ENCODE assay signal across 19 cellular contexts in the genomic region with DNA sequence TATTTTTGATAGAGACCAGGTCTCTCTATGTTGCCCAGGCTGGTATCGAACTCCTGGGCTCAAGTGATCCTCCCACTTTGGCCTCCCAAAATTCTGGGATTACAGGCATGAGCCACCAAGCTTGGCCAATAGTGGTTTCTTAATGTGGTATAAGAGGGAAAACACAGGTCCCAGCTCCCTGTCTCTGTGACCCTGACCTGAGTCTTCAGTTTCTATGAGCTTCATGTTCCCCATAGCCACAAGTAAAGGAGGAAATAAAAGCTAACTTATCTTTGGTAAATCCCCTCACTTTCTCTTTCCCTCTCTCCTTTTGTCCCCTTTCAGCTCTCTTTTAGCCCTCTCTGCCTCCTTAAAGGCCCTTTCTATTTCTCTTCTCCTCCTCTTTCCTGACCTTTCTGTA. TPM values are rescaled to one million over a fixed set of nuclear protein-coding genes. Genes with fewer than 3 reads are reported as not detected.
A peak's percentile ranks its signal among the peaks of the same experiment; 100 is the strongest.
DNase-seq lines count a peak whose midpoint lies in the region; ATAC-seq, FAIRE-seq and TF ChIP-seq lines count a peak whose summit lies in the region.
"Had no signal": no experiment of that assay in that cellular context is flagged by ENCODE, and none has a peak within 500 bp of the region (broad histone marks: within the 10 kb centered on the region; RNA-seq: fewer than 3 reads in every experiment).

No MANE protein-coding gene starts in this region.

- TF ChIP-seq POLR2A in A549 (IDR thresholded peaks at IDR 0.05; ENCODE audit: low read length) = no peak

- H3K4me3 ChIP-seq in A549 = no peak overlapping the region
- no peak overlapping the region for H3K4me3 ChIP-seq in BE2C (ENCODE audit: low read depth, low read length)
- H3K4me3 ChIP-seq: mucosa of descending colon, tibial artery had no signal

- no peak for TF ChIP-seq EP300 in A549 (IDR thresholded peaks at IDR 0.05)

- DNase-seq in A549 (ENCODE audit: low read depth in 1 of 2, low spot score in 1 of 2) (no peak), OCI-M1 (lab: John Stamatoyannopoulos, UW) (peak; percentile 74), NCI-H345 treated with DMSO at 0.1 percent for 48 hours (lab: John Stamatoyannopoulos, UW; ENCODE audit: unreplicated experiment) (no peak), DMS 273 (lab: John Stamatoyannopoulos, UW; ENCODE audit: unreplicated experiment) (no peak), BE2C (no peak)
- no peak for DNase-seq in stimulated activated CD4-positive, alpha-beta T cell treated with anti-CD3 and anti-CD28 coated beads, Interleukin-12 subunit alpha, Interleukin-12 subunit beta, amount 100 ng/mL, for 4 hours
- DNase-seq: activated CD4-positive, alpha-beta T cell treated with anti-CD3 and anti-CD28 coated beads, Interleukin-2, amount 50 U/mL, for 4 hours; amniotic stem cell; CD4-positive, alpha-beta T cell; H9; mucosa of descending colon; NCI-H1930; NCI-H510A; stimulated activated CD4-positive, alpha-beta T cell treated with anti-CD3 and anti-CD28 coated beads, Interleukin-4, amount 100 ng/mL, for 1 hour; stimulated activated CD8-positive, alpha-beta memory T cell treated with anti-CD3 and anti-CD28 coated beads, Interleukin-4, amount 100 ng/mL, for 48 hours; tibial artery had no signal

- peaks cover 7% of the 10 kb centered on the region for H3K36me3 ChIP-seq in BE2C
- H3K36me3 ChIP-seq: tibial artery had no signal

- H3K4me1 ChIP-seq in A549 (peaks cover 56% of the 10 kb centered on the region), BE2C (peaks cover 8% of the 10 kb centered on the region; the same call in 1 of the 2 replicates)
- H3K4me1 ChIP-seq: tibial artery had no signal

- H3K27ac ChIP-seq in A549 = peak overlapping the region; percentile 25 to 53; a peak in 4 of 6 replicates
- H3K27ac ChIP-seq: tibial artery had no signal

- CTCF ChIA-PET in A549 (lab: Yijun Ruan, JAX) = interaction anchor here (0.9 to 1.3 kb wide), 2 partner anchors 23 to 61 kb away, joined by 4 to 5 read pairs; no protein-coding TSS in a partner anchor

- POLR2A ChIA-PET in A549 (lab: Yijun Ruan, JAX) = no interaction called here

- no peak for ATAC-seq in A549
- ATAC-seq in GM19452 (IDR thresholded peaks at IDR 0.05; ENCODE audit: unreplicated experiment) = peak; percentile 51
- peak; percentile 49 for ATAC-seq in HG02759 (IDR thresholded peaks at IDR 0.05; ENCODE audit: unreplicated experiment)
- ATAC-seq: mucosa of descending colon, sciatic nerve had no signal

- no peak for TF ChIP-seq RAD21 in A549 (conservative IDR thresholded peaks at IDR 0.05 in 1 of 2, IDR thresholded peaks at IDR 0.05 in 1 of 2)

- TF ChIP-seq CTCF in A549 (IDR thresholded peaks at IDR 0.05) = no peak
- TF ChIP-seq CTCF in BE2C (IDR thresholded peaks at IDR 0.05; ENCODE audit: low read depth, low read length) = no peak

- no peak for FAIRE-seq in A549 (lab: Jason Lieb, UNC)

- H3K9me3 ChIP-seq in A549 (no peaks in the 10 kb centered on the region), BE2C (no peaks in the 10 kb centered on the region)
- H3K9me3 ChIP-seq: mucosa of descending colon, tibial artery had no signal

- no peaks in the 10 kb centered on the region for H3K27me3 ChIP-seq in BE2C
- H3K27me3 ChIP-seq: tibial artery had no signal

- WGBS in A549 (ENCODE audit: missing lambda C conversion rate) = 100% methylated on average over 1 of the region's 1 CpG

- no peak overlapping the region for H3K4me2 ChIP-seq in A549

TF ChIP-seq in A549, 52 proteins besides CTCF, POLR2A, EP300 and RAD21:
- no peak for TF ChIP-seq MYC (IDR thresholded peaks at IDR 0.05; ENCODE audit: borderline replicate concordance, low read length)
- TF ChIP-seq ZSCAN20 (CRISPR knock-in tag; IDR thresholded peaks at IDR 0.05) = no peak
- no peak for TF ChIP-seq FOXS1 (CRISPR knock-in tag; IDR thresholded peaks at IDR 0.05)
- no peak for TF ChIP-seq FOSB (CRISPR knock-in tag; IDR thresholded peaks at IDR 0.05)
- no peak for TF ChIP-seq RCOR1 (IDR thresholded peaks at IDR 0.05; ENCODE audit: low read depth, low read length)
- TF ChIP-seq, protein P1, sequence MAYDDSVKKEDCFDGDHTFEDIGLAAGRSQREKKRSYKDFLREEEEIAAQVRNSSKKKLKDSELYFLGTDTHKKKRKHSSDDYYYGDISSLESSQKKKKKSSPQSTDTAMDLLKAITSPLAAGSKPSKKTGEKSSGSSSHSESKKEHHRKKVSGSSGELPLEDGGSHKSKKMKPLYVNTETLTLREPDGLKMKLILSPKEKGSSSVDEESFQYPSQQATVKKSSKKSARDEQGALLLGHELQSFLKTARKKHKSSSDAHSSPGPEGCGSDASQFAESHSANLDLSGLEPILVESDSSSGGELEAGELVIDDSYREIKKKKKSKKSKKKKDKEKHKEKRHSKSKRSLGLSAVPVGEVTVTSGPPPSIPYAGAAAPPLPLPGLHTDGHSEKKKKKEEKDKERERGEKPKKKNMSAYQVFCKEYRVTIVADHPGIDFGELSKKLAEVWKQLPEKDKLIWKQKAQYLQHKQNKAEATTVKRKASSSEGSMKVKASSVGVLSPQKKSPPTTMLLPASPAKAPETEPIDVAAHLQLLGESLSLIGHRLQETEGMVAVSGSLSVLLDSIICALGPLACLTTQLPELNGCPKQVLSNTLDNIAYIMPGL (CRISPR knock-in tag; IDR thresholded peaks at IDR 0.05; ENCODE audit: borderline replicate concordance) = no peak
- TF ChIP-seq NPAS2 (CRISPR knock-in tag; IDR thresholded peaks at IDR 0.05; ENCODE audit: borderline replicate concordance) = no peak
- TF ChIP-seq JUN (IDR thresholded peaks at IDR 0.05) = no peak
- TF ChIP-seq, protein P2, sequence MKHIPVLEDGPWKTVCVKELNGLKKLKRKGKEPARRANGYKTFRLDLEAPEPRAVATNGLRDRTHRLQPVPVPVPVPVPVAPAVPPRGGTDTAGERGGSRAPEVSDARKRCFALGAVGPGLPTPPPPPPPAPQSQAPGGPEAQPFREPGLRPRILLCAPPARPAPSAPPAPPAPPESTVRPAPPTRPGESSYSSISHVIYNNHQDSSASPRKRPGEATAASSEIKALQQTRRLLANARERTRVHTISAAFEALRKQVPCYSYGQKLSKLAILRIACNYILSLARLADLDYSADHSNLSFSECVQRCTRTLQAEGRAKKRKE (CRISPR knock-in tag; IDR thresholded peaks at IDR 0.05; ENCODE audit: low read depth) = no peak
- no peak for TF ChIP-seq EHMT2 (IDR thresholded peaks at IDR 0.05; ENCODE audit: low read depth)
- TF ChIP-seq JUNB (IDR thresholded peaks at IDR 0.05) = no peak
- no peak for TF ChIP-seq HOXB5 (CRISPR knock-in tag; IDR thresholded peaks at IDR 0.05)

RNA-seq across cellular contexts. Expression of a gene that starts 50.3 kb away (rescaled TPM):
- polyA plus RNA-seq in A549 (2011; rRNA removed) (46.4 and 56.2 TPM in 2 replicates), A549 (2017; fragmentation: RNase III; extraction: RNeasy Plus Mini Kit Qiagen cat#74134 plus additional on column Dnase treatment) (23.5 to 26.0 TPM (median 24.2 TPM) in 3 replicates)
- polyA plus RNA-seq in A549 (2012; cell fraction: cytosol; rRNA removed) = 10.1 and 11.9 TPM in 2 replicates
- polyA plus RNA-seq in A549 (2012; cell fraction: nucleus; rRNA removed) = 12.6 and 16.8 TPM in 2 replicates
- polyA minus RNA-seq in A549 (2011; rRNA and poly(A)+ RNA removed) = 154 and 157 TPM in 2 replicates
- polyA plus RNA-seq in BE2C (2012; ENCODE audit: insufficient read depth, insufficient read length, low read depth) = 3.4 TPM

Comparison
In these comparisons a context has a peak if more than half of its experiments do, and no peak if none do; other contexts are left out.
1. ATAC-seq: peak in GM19452 (single experiment) and HG02759 (single experiment); none in A549 (0 of 2).